18 cellular contexts compared by ENCODE assay signal in the genomic region with DNA sequence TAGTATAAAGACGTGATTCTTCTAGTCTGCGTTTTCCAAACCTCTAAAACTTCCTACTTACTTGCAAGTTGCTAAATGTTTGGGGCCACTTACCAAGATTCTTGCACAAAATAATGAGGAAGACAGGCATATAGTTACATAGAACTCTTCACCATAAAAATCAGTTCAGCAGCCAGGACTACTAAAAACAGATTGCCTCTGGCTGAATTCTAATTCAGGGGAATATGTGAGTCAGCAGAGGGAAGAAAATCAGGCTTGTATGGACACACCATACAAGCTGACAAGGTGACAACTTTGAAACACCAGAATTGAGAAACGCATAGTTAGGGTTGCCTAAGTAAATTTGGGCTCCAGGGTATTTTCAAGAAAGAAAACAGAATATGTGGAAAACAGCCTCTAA. TPM values are rescaled to one million over a fixed set of nuclear protein-coding genes. Genes with fewer than 3 reads are reported as not detected.
DNase-seq lines count a peak whose midpoint lies in the region; ATAC-seq lines count a peak whose summit lies in the region.
"Had no signal": no experiment of that assay in that cellular context is flagged by ENCODE, and none has a peak within 500 bp of the region (broad histone marks: within the 10 kb centered on the region; RNA-seq: fewer than 3 reads in every experiment).

No MANE protein-coding gene starts in this region.

- no peak overlapping the region for H3K4me3 Mint-ChIP-seq in dendritic cell treated with granulocyte-macrophage colony-stimulating factor and Interleukin-4, amounts not matched to agents 40 ng/mL and 50 ng/mL, for 4 days
- H3K4me3 Mint-ChIP-seq: activated naive CD8-positive, alpha-beta T cell treated with anti-CD3 and anti-CD28 coated beads, Interleukin-2, amount 10 ng/mL, durations not matched to agents 7 days and 5 days had no signal

- H3K36me3 ChIP-seq in trophoblast cell (ENCODE audit: control insufficient read depth in 1 of 2, insufficient read depth in 2 of 2, low read length in 2 of 2) = peaks cover 0 to 3% of the 10 kb centered on the region in 2 experiments
- H3K36me3 ChIP-seq: right atrium auricular region, uterus had no signal

- H3K4me3 ChIP-seq in trophoblast cell (ENCODE audit: low read depth, low read length) = no peak overlapping the region
- H3K4me3 ChIP-seq: heart right ventricle, right atrium auricular region, uterus had no signal

- H3K27me3 Mint-ChIP-seq in dendritic cell treated with granulocyte-macrophage colony-stimulating factor and Interleukin-4, amounts not matched to agents 40 ng/mL and 50 ng/mL, for 4 days = no peaks in the 10 kb centered on the region
- H3K27me3 Mint-ChIP-seq: activated naive CD8-positive, alpha-beta T cell treated with anti-CD3 and anti-CD28 coated beads, Interleukin-2, amount 10 ng/mL, durations not matched to agents 7 days and 5 days; naive B cell had no signal

- peak overlapping the region; percentile 34 for H3K27ac Mint-ChIP-seq in dendritic cell treated with granulocyte-macrophage colony-stimulating factor and Interleukin-4, amounts not matched to agents 40 ng/mL and 50 ng/mL, for 4 days
- H3K27ac Mint-ChIP-seq: activated naive CD8-positive, alpha-beta T cell treated with anti-CD3 and anti-CD28 coated beads, Interleukin-2, amount 10 ng/mL, durations not matched to agents 7 days and 5 days had no signal

- H3K14ac ChIP-seq in trophoblast cell (ENCODE audit: low read length) = no peak overlapping the region

- no peak overlapping the region for H2AK5ac ChIP-seq in trophoblast cell (ENCODE audit: low read length)

- intact Hi-C loops in dendritic cell treated with granulocyte-macrophage colony-stimulating factor and Interleukin-4, amounts not matched to agents 40 ng/mL and 50 ng/mL, for 4 days (cut with micrococcal nuclease) = loop anchor here (5.0 kb wide), 1 partner anchor 52 kb away; a partner anchor contains a TSS

- no peak overlapping the region for H3K9ac ChIP-seq in trophoblast cell (ENCODE audit: low read length)

- DNase-seq in SIG-M5 treated with dmso at 0.1 percent for 504 hours (lab: John Stamatoyannopoulos, UW; ENCODE audit: unreplicated experiment) = peak; percentile 10
- DNase-seq in SIG-M5 (lab: John Stamatoyannopoulos, UW) = no peak
- DNase-seq in NOMO-1 (lab: John Stamatoyannopoulos, UW; ENCODE audit: unreplicated experiment in 2 of 2) = peak; percentile 14 to 54
- DNase-seq in trophoblast cell = peak in 1 of 2 donors; percentile 26
- DNase-seq in NCI-H82 (lab: John Stamatoyannopoulos, UW) = no peak
- DNase-seq in amniotic stem cell (lab: John Stamatoyannopoulos, UW) = no peak
- DNase-seq: activated naive CD8-positive, alpha-beta T cell treated with anti-CD3 and anti-CD28 coated beads, Interleukin-2, amount 10 ng/mL, durations not matched to agents 7 days and 5 days; cerebellar nuclear complex; COR-L47; heart right ventricle; naive B cell; NCI-H1930; SHP77 treated with DMSO at 0.1 percent for 48 hours; stimulated activated CD4-positive, alpha-beta T cell treated with anti-CD3 and anti-CD28 coated beads, Interleukin-4, amount 100 ng/mL, for 1 hour; uterus had no signal

- no peak overlapping the region for H2BK12ac ChIP-seq in trophoblast cell (ENCODE audit: low read length)

- peaks cover 11% of the 10 kb centered on the region for H3K79me2 ChIP-seq in trophoblast cell (ENCODE audit: control insufficient read depth, insufficient read depth, low read length, poor library complexity)

- H2AFZ ChIP-seq in trophoblast cell (ENCODE audit: insufficient read depth, low read length, poor library complexity) = no peak overlapping the region

- H3K18ac ChIP-seq in trophoblast cell (ENCODE audit: low read length) = no peak overlapping the region

- H3K4me2 ChIP-seq in trophoblast cell (ENCODE audit: low read length) = no peak overlapping the region

- H4K8ac ChIP-seq in trophoblast cell (ENCODE audit: low read depth, low read length) = no peak overlapping the region

- no peak overlapping the region for H2BK120ac ChIP-seq in trophoblast cell (ENCODE audit: insufficient read depth, low read length, poor library complexity)

- no peaks in the 10 kb centered on the region for H3K9me3 ChIP-seq in trophoblast cell (ENCODE audit: insufficient read depth, low read depth, low read length)
- H3K9me3 ChIP-seq: heart right ventricle, right atrium auricular region, uterus had no signal

- H3K4me1 Mint-ChIP-seq in dendritic cell treated with granulocyte-macrophage colony-stimulating factor and Interleukin-4, amounts not matched to agents 40 ng/mL and 50 ng/mL, for 4 days (ENCODE audit: low read depth) = peaks cover 16% of the 10 kb centered on the region

- H4K12ac ChIP-seq in trophoblast cell (ENCODE audit: low read depth, low read length) = no peak overlapping the region

- H2BK5ac ChIP-seq in trophoblast cell (ENCODE audit: low read depth, low read length, poor library complexity) = no peak overlapping the region

- no peak overlapping the region for H4K91ac ChIP-seq in trophoblast cell (ENCODE audit: low read depth, low read length)

- no peaks in the 10 kb centered on the region for H3K9me3 Mint-ChIP-seq in dendritic cell treated with granulocyte-macrophage colony-stimulating factor and Interleukin-4, amounts not matched to agents 40 ng/mL and 50 ng/mL, for 4 days
- H3K9me3 Mint-ChIP-seq: activated naive CD8-positive, alpha-beta T cell treated with anti-CD3 and anti-CD28 coated beads, Interleukin-2, amount 10 ng/mL, durations not matched to agents 7 days and 5 days; naive B cell had no signal

- H3K4ac ChIP-seq in trophoblast cell (ENCODE audit: low read depth, low read length) = no peak overlapping the region

- no peaks in the 10 kb centered on the region for H3K27me3 ChIP-seq in trophoblast cell (ENCODE audit: insufficient read depth, low read length)
- H3K27me3 ChIP-seq: heart right ventricle, right atrium auricular region, uterus had no signal

- no peak for ATAC-seq in HG02852 (IDR thresholded peaks at IDR 0.05; ENCODE audit: unreplicated experiment)
- ATAC-seq: heart right ventricle had no signal

- no CpG with 5 or more reads among the region's 3 CpGs for WGBS in trophoblast cell (ENCODE audit: extremely low coverage, insufficient coverage, insufficient read length)

- H3K27ac ChIP-seq in trophoblast cell (ENCODE audit: low read depth, low read length) = peak overlapping the region; percentile 9
- H3K27ac ChIP-seq: right atrium auricular region, uterus had no signal

- no peak overlapping the region for H3K23ac ChIP-seq in trophoblast cell (ENCODE audit: low read length)

- peaks cover 0 to 2% of the 10 kb centered on the region in 2 experiments for H3K4me1 ChIP-seq in trophoblast cell (ENCODE audit: control insufficient read depth in 1 of 2, insufficient read depth in 2 of 2, low read length in 2 of 2)

- H3K36me3 Mint-ChIP-seq in dendritic cell treated with granulocyte-macrophage colony-stimulating factor and Interleukin-4, amounts not matched to agents 40 ng/mL and 50 ng/mL, for 4 days (ENCODE audit: low read depth) = peaks cover 16% of the 10 kb centered on the region
- H3K36me3 Mint-ChIP-seq: activated naive CD8-positive, alpha-beta T cell treated with anti-CD3 and anti-CD28 coated beads, Interleukin-2, amount 10 ng/mL, durations not matched to agents 7 days and 5 days had no signal

- peaks cover 17% of the 10 kb centered on the region for H3K79me1 ChIP-seq in trophoblast cell (ENCODE audit: low read length)

RNA-seq across cellular contexts. Expression of a gene that starts 2.7 kb away (rescaled TPM):
- polyA plus RNA-seq in trophoblast cell (2013) = 18.6 and 19.5 TPM in 2 replicates

RNA-seq across cellular contexts. Expression of a gene that starts 3.2 kb away (rescaled TPM):
- 2.5 and 2.6 TPM in 2 replicates for polyA plus RNA-seq in trophoblast cell (2013)

RNA-seq across cellular contexts. Expression of a gene that starts 50.9 kb away (rescaled TPM):
- 12.2 and 12.3 TPM in 2 replicates for polyA plus RNA-seq in trophoblast cell (2013)

Comparison
In these comparisons a context has a peak if more than half of its experiments do, and no peak if none do; other contexts are left out.
1. DNase-seq: peak in SIG-M5 treated with dmso at 0.1 percent for 504 hours (single experiment) and NOMO-1 (2 of 2); none in SIG-M5 (single experiment), NCI-H82 (single experiment) and amniotic stem cell (single experiment).